ENCODE assay signal across 8 cellular contexts in genomic region chr4:11428161-11428700, GRCh38. TPM values are rescaled to one million over a fixed set of nuclear protein-coding genes. Genes with fewer than 3 reads are reported as not detected.
DNase-seq lines count a peak whose midpoint lies in the region; ATAC-seq and TF ChIP-seq lines count a peak whose summit lies in the region.

No MANE protein-coding gene starts in this region.

- H3K4me3 Mint-ChIP-seq in CD4-positive, alpha-beta memory T cell = peak overlapping the region; percentile 36 to 79 (median 71)

- no peaks in the 10 kb centered on the region for H3K36me3 ChIP-seq in CD4-positive, alpha-beta memory T cell (ENCODE audit: insufficient read depth, low read length)
- H3K36me3 ChIP-seq in RWPE2 (ENCODE audit: low read depth) = no peaks in the 10 kb centered on the region
- no peaks in the 10 kb centered on the region for H3K36me3 ChIP-seq in rectal smooth muscle tissue (ENCODE audit: control insufficient read depth, insufficient read depth, low read length)

- TF ChIP-seq CTCF in RWPE2 (IDR thresholded peaks at IDR 0.05; ENCODE audit: poor library complexity, severe bottlenecking) (no peak), fibroblast of mammary gland (conservative IDR thresholded peaks at IDR 0.05; ENCODE audit: control insufficient read depth, insufficient read depth, low read depth, low read length) (no peak)

- H3K9ac ChIP-seq in rectal smooth muscle tissue (ENCODE audit: low read length) = peak overlapping the region; percentile 19

- DNase-seq in CD4-positive, alpha-beta memory T cell = no peak
- DNase-seq in RWPE2 (ENCODE audit: low spot score) (no peak), fibroblast of mammary gland (ENCODE audit: low read depth) (no peak), HUDEP-2 (lab: John Stamatoyannopoulos, UW; ENCODE audit: unreplicated experiment in 76 of 76) (no peak), NCI-H128 (lab: John Stamatoyannopoulos, UW; ENCODE audit: unreplicated experiment) (no peak)

- peaks cover 9% of the 10 kb centered on the region for H3K27me3 ChIP-seq in CD4-positive, alpha-beta memory T cell (ENCODE audit: insufficient read depth, low read length)
- peaks cover 3% of the 10 kb centered on the region for H3K27me3 ChIP-seq in RWPE2 (ENCODE audit: insufficient read depth, poor library complexity, severe bottlenecking)
- H3K27me3 ChIP-seq in rectal smooth muscle tissue (ENCODE audit: control insufficient read depth, insufficient read depth, low read length) = no peaks in the 10 kb centered on the region

- H3K4me3 ChIP-seq in CD4-positive, alpha-beta memory T cell (ENCODE audit: low read length in 2 of 2) = no peak overlapping the region
- H3K4me3 ChIP-seq in RWPE2 (ENCODE audit: severe bottlenecking) (peak overlapping the region; percentile 50), fibroblast of mammary gland (ENCODE audit: control insufficient read depth, low read depth, low read length) (peak overlapping the region; percentile 15), rectal smooth muscle tissue (ENCODE audit: low read length) (peak overlapping the region; percentile 52)

- no peaks in the 10 kb centered on the region for H3K36me3 Mint-ChIP-seq in CD4-positive, alpha-beta memory T cell

- H3K9me3 ChIP-seq in CD4-positive, alpha-beta memory T cell (ENCODE audit: control insufficient read depth in 1 of 2, low read length in 2 of 2) = no peaks in the 10 kb centered on the region
- no peaks in the 10 kb centered on the region for H3K9me3 ChIP-seq in RWPE2 (ENCODE audit: severe bottlenecking)

- peaks cover 16% of the 10 kb centered on the region for H3K4me1 ChIP-seq in CD4-positive, alpha-beta memory T cell (ENCODE audit: insufficient read depth, low read length)
- peaks cover 7% of the 10 kb centered on the region for H3K4me1 ChIP-seq in RWPE2 (ENCODE audit: insufficient read depth, poor library complexity, severe bottlenecking)
- no peaks in the 10 kb centered on the region for H3K4me1 ChIP-seq in rectal smooth muscle tissue (ENCODE audit: control insufficient read depth, insufficient read depth, low read length)

- no peak overlapping the region for H3K27ac ChIP-seq in CD4-positive, alpha-beta memory T cell (ENCODE audit: low read depth, low read length)
- H3K27ac ChIP-seq in RWPE2 (ENCODE audit: poor library complexity, severe bottlenecking) (peak overlapping the region; percentile 32), rectal smooth muscle tissue (ENCODE audit: low read depth, low read length) (no peak overlapping the region)

- no peaks in the 10 kb centered on the region for H3K9me3 Mint-ChIP-seq in CD4-positive, alpha-beta memory T cell

- CTCF ChIA-PET in CD4-positive, alpha-beta memory T cell (lab: Charles Lee; ENCODE audit: partially characterized antibody) = no interaction called here

- H3K27ac Mint-ChIP-seq in CD4-positive, alpha-beta memory T cell = no peak overlapping the region

- peaks cover 13 to 15% of the 10 kb centered on the region in 2 donors for H3K27me3 Mint-ChIP-seq in CD4-positive, alpha-beta memory T cell

- intact Hi-C loops in CD4-positive, alpha-beta memory T cell (cut with micrococcal nuclease) = no loop called here

- ATAC-seq in GM21528 (IDR thresholded peaks at IDR 0.05; ENCODE audit: low FRiP score, unreplicated experiment) (peak; percentile 13), RWPE2 (ENCODE audit: low read depth) (peak; percentile 5; the same call in 2 of the 3 replicates), GM21786 (IDR thresholded peaks at IDR 0.05; ENCODE audit: unreplicated experiment) (no peak)

- POLR2A ChIA-PET in CD4-positive, alpha-beta memory T cell (lab: Charles Lee; ENCODE audit: partially characterized antibody) = no interaction called here

- peaks cover 7 to 17% (median 10%) of the 10 kb centered on the region in 4 donors for H3K4me1 Mint-ChIP-seq in CD4-positive, alpha-beta memory T cell

RNA-seq across cellular contexts. Expression of gene HS3ST1, which starts 0.5 kb away (rescaled TPM):
- total RNA-seq in CD4-positive, alpha-beta memory T cell = under 1 TPM; 0.03 to 0.06 TPM
- not detected for polyA plus RNA-seq in CD4-positive, alpha-beta memory T cell

Comparison
In these comparisons a context has a peak if more than half of its experiments do, and no peak if none do; other contexts are left out.
1. H3K4me3 ChIP-seq: peak in RWPE2 (single experiment), fibroblast of mammary gland (single experiment) and rectal smooth muscle tissue (single experiment); none in CD4-positive, alpha-beta memory T cell (0 of 2).